8 cellular contexts compared by ENCODE assay signal in genomic region chr3:108221403-108221802, GRCh38. TPM values are rescaled to one million over a fixed set of nuclear protein-coding genes. Genes with fewer than 3 reads are reported as not detected.
DNase-seq lines count a peak whose midpoint lies in the region; ATAC-seq, FAIRE-seq and TF ChIP-seq lines count a peak whose summit lies in the region.

No MANE protein-coding gene starts in this region.

- no peaks in the 10 kb centered on the region for H3K9me3 Mint-ChIP-seq in memory B cell

- RAD21 ChIA-PET in GM12878 (lab: Charles Lee; ENCODE audit: unreplicated experiment), result interaction anchor here (1.5 to 1.8 kb wide), 2 partner anchors 69 to 84 kb away, joined by 3 to 7 read pairs; no protein-coding TSS in a partner anchor

- no peak for TF ChIP-seq CTCF in cardiac muscle cell (IDR thresholded peaks at IDR 0.05; ENCODE audit: low read depth, low read length)
- TF ChIP-seq CTCF in GM12878 (IDR thresholded peaks at IDR 0.05 in 2 of 3, conservative IDR thresholded peaks at IDR 0.05 in 1 of 3; ENCODE audit: control insufficient read depth in 2 of 3, extremely low read depth in 1 of 3, insufficient read depth in 1 of 3, low read depth in 3 of 3, low read length in 3 of 3), result no peak
- no peak for TF ChIP-seq CTCF in uterus (IDR thresholded peaks at IDR 0.05)

- peaks cover 14% of the 10 kb centered on the region for H3K4me1 ChIP-seq in cardiac muscle cell (ENCODE audit: low read depth)
- H3K4me1 ChIP-seq in GM12878 (ENCODE audit: control insufficient read depth, insufficient read depth, low read length), result peaks cover 9% of the 10 kb centered on the region; the same call in 1 of the 2 replicates
- H3K4me1 ChIP-seq in uterus, result peaks cover 4 to 5% of the 10 kb centered on the region in 2 donors

- H3K4me2 ChIP-seq in GM12878 (ENCODE audit: control insufficient read depth, insufficient read depth), result peak overlapping the region; percentile 95

- no peak overlapping the region for H3K27ac ChIP-seq in cardiac muscle cell
- H3K27ac ChIP-seq in GM12878 (ENCODE audit: control insufficient read depth, insufficient read depth), result 0 out of 2 replicates have a peak overlapping the region, but pooled peaks have one; percentile 27
- H3K27ac ChIP-seq in uterus, result peak overlapping the region; percentile 64 to 82

- peaks cover 4% of the 10 kb centered on the region for H3K36me3 Mint-ChIP-seq in memory B cell

- in situ Hi-C loops in GM12878 (cut with MboI), result no loop called here

- H3K9me3 ChIP-seq in cardiac muscle cell (ENCODE audit: low read depth) (no peaks in the 10 kb centered on the region), GM12878 (replicated peaks; ENCODE audit: control insufficient read depth, insufficient read depth, low read length) (no peaks in the 10 kb centered on the region), uterus (no peaks in the 10 kb centered on the region)

- intact Hi-C loops in Right ventricle myocardium inferior (cut with DNase I) (loop anchor here (5.0 to 10.0 kb wide), 2 partner anchors 253 to 284 kb away; no protein-coding TSS in a partner anchor), GM12878 (cut with micrococcal nuclease; ENCODE audit: unreplicated experiment) (loop anchor here (5.0 kb wide), 2 partner anchors 71 to 186 kb away; no protein-coding TSS in a partner anchor), uterus (cut with DNase I; ENCODE audit: low total_unique reads) (no loop called here)

- H3K4me3 ChIP-seq in cardiac muscle cell, result peak overlapping the region; percentile 70
- H3K4me3 ChIP-seq in GM12878, result peak overlapping the region; percentile 67
- peak overlapping the region; percentile 91 to 98 for H3K4me3 ChIP-seq in uterus

- TF ChIP-seq RAD21 in GM12878 (IDR thresholded peaks at IDR 0.05; ENCODE audit: insufficient read depth, low read depth, low read length), result no peak

- H3K79me2 ChIP-seq in GM12878 (ENCODE audit: control insufficient read depth, insufficient read depth, low read length), result no peaks in the 10 kb centered on the region; the same call in 1 of the 2 replicates

- peaks cover 24% of the 10 kb centered on the region for H3K4me1 Mint-ChIP-seq in memory B cell

- peak overlapping the region; percentile 96 for H2AFZ ChIP-seq in GM12878 (ENCODE audit: control insufficient read depth, low read depth, low read length)

- H3K9ac ChIP-seq in GM12878 (ENCODE audit: control insufficient read depth, insufficient read depth, low read length), result peak overlapping the region; percentile 65; the same call in 1 of the 2 replicates

- TF ChIP-seq POLR2A in GM12878 (IDR thresholded peaks at IDR 0.05; ENCODE audit: low read depth, low read length), result no peak
- TF ChIP-seq POLR2A in uterus (IDR thresholded peaks at IDR 0.05), result no peak

- WGBS in GM12878 (ENCODE audit: insufficient coverage, insufficient replicate concordance, low lambda C conversion rate, missing lambda C conversion rate), result 2% methylated on average over 6 of the region's 6 CpGs

- H3K36me3 ChIP-seq in cardiac muscle cell (peaks cover 4% of the 10 kb centered on the region), GM12878 (ENCODE audit: control insufficient read depth in 2 of 2, insufficient read depth in 2 of 2, low read length in 1 of 2) (no peaks in the 10 kb centered on the region), uterus (no peaks in the 10 kb centered on the region)

- H4K20me1 ChIP-seq in GM12878 (ENCODE audit: control insufficient read depth, insufficient read depth), result no peaks in the 10 kb centered on the region

- H3K27me3 Mint-ChIP-seq in memory B cell, result no peaks in the 10 kb centered on the region

- DNase-seq in cardiac muscle cell (ENCODE audit: low read depth in 1 of 2, low spot score in 1 of 2) (peak in 1 of 2 donors; percentile 2), Right ventricle myocardium inferior (ENCODE audit: missing footprints) (no peak), GM12878 (ENCODE audit: low read depth, low spot score) (no peak), memory B cell (ENCODE audit: low spot score in 2 of 2) (no peak), uterus (no peak), amniotic stem cell (lab: John Stamatoyannopoulos, UW) (no peak), AG08395 (ENCODE audit: low spot score) (no peak)

- CTCF ChIA-PET in GM12878 (lab: Yijun Ruan, JAX), result interaction anchor here (1.2 kb wide), 1 partner anchor 88 kb away, joined by 3 read pairs; no protein-coding TSS in a partner anchor

- SMC1A ChIA-PET in GM12878 (lab: Charles Lee; ENCODE audit: uncharacterized antibody, unreplicated experiment), result interaction anchor here (0.8 to 1.6 kb wide), 3 partner anchors 18 to 133 kb away, joined by 3 to 5 read pairs (median 3); no protein-coding TSS in a partner anchor

- H3K27me3 ChIP-seq in cardiac muscle cell (no peaks in the 10 kb centered on the region), GM12878 (replicated peaks in 1 of 2; ENCODE audit: control insufficient read depth in 2 of 2, insufficient read depth in 2 of 2, low read length in 1 of 2) (no peaks in the 10 kb centered on the region), uterus (no peaks in the 10 kb centered on the region)

- H3K27ac Mint-ChIP-seq in memory B cell, result peak overlapping the region; percentile 100

- POLR2A ChIA-PET in GM12878 (lab: Charles Lee), result no interaction called here

- no TSS peak for BruUV-seq in GM12878 (replicated peaks; lab: Mats Ljungman, UMichigan)

- H3K4me3 Mint-ChIP-seq in memory B cell, result peak overlapping the region; percentile 99

- TF ChIP-seq EP300 in GM12878 (IDR thresholded peaks at IDR 0.05; ENCODE audit: borderline replicate concordance in 1 of 2, control insufficient read depth in 1 of 2, low read depth in 2 of 2, low read length in 2 of 2), result no peak

- ATAC-seq in Right ventricle myocardium inferior (no peak), GM12878 (peak; percentile 3; the same call in 1 of the 3 replicates), memory B cell (ENCODE audit: low read depth) (no peak), HG03342 (IDR thresholded peaks at IDR 0.05; ENCODE audit: unreplicated experiment) (no peak)

- peak; percentile 18 for FAIRE-seq in GM12878 (lab: Jason Lieb, UNC)

TF ChIP-seq in GM12878, 131 proteins besides CTCF, POLR2A, EP300 and RAD21:
- TF ChIP-seq RUNX3 (IDR thresholded peaks at IDR 0.05; ENCODE audit: low read length), result peak; percentile 48; the same call in 1 of the 2 replicates
- TF ChIP-seq NR2C2 (IDR thresholded peaks at IDR 0.05; ENCODE audit: borderline replicate concordance, control insufficient read depth, insufficient read length, low read depth), result no peak

RNA-seq across cellular contexts. Expression of gene IFT57, which starts 0.8 kb away (rescaled TPM):
- total RNA-seq in cardiac muscle cell (37.2 and 55.2 TPM in 2 replicates), Right ventricle myocardium inferior (27.6 TPM), GM12878 (2014; rRNA removed) (8.2 and 10.7 TPM in 2 replicates), GM12878 (2014; rRNA removed; fragmentation: Illumina TruSeq; extraction: Trizol) (5.8 and 6.6 TPM in 2 replicates), GM12878 (2021) (9.0 and 9.3 TPM in 2 replicates), uterus (10 to 100 TPM; 40.0 to 60.9 (median 55.3) TPM)
- polyA plus RNA-seq in cardiac muscle cell (77.3 and 78.8 TPM in 2 replicates), GM12878 (2011; rRNA removed) (13.3 and 18.5 TPM in 2 replicates), GM12878 (2014; fragmentation: Illumina TruSeq; extraction: Trizol) (6.8 and 9.7 TPM in 2 replicates), GM12878 (2014; fragmentation: Nextera tagmentation; extraction: Ambion mirVana) (1 to 10 TPM; 1.8 to 2.8 TPM), GM12878 (2014; rRNA removed) (6.4 and 7.5 TPM in 2 replicates), GM12878 (2016; fragmentation: Nextera tagmentation; extraction: Ambion mirVana) (10 to 100 TPM; 23.2 to 25.0 TPM)
- total RNA-seq in GM12878 (2013; cell fraction: nucleolus; rRNA removed), result 9.8 and 12.7 TPM in 2 replicates
- polyA plus RNA-seq in GM12878 (2011; ENCODE audit: low read depth), result 3.3 TPM
- 7.5 and 11.7 TPM in 2 replicates for polyA plus RNA-seq in GM12878 (2011; cell fraction: cytosol; rRNA removed)
- polyA plus RNA-seq in GM12878 (2011; cell fraction: nucleus; rRNA removed), result 9.2 and 9.9 TPM in 2 replicates
- 8.1 and 10.0 TPM in 2 replicates for polyA plus RNA-seq in GM12878 (2012)
- polyA minus RNA-seq in GM12878 (2011; rRNA and poly(A)+ RNA removed), result 8.6 and 10.4 TPM in 2 replicates
- polyA minus RNA-seq in GM12878 (2011; cell fraction: cytosol; rRNA and poly(A)+ RNA removed), result 2.9 and 4.5 TPM in 2 replicates
- polyA minus RNA-seq in GM12878 (2011; cell fraction: nucleus; rRNA and poly(A)+ RNA removed), result 6.3 and 10.7 TPM in 2 replicates
